In genomic region chr4:112153222-112153791, GRCh38 we compare ENCODE assay signal across 19 cellular contexts. TPM values are rescaled to one million over a fixed set of nuclear protein-coding genes. Genes with fewer than 3 reads are reported as not detected.
A peak's percentile ranks its signal among the peaks of the same experiment; 100 is the strongest.
DNase-seq lines count a peak whose midpoint lies in the region; ATAC-seq, FAIRE-seq and TF ChIP-seq lines count a peak whose summit lies in the region.
"Had no signal": no experiment of that assay in that cellular context is flagged by ENCODE, and none has a peak within 500 bp of the region (broad histone marks: within the 10 kb centered on the region; RNA-seq: fewer than 3 reads in every experiment).

No MANE protein-coding gene starts in this region.

- H3K9me3 ChIP-seq in CD8-positive, alpha-beta T cell (ENCODE audit: low read length), result no peaks in the 10 kb centered on the region
- H3K9me3 ChIP-seq in endothelial cell of umbilical vein (replicated peaks; ENCODE audit: control insufficient read depth, insufficient read depth, low read length), result no peaks in the 10 kb centered on the region
- H3K9me3 ChIP-seq in pancreas, result no peaks in the 10 kb centered on the region
- H3K9me3 ChIP-seq: A549, neutrophil, thoracic aorta had no signal

- CTCF ChIA-PET in CD8-positive, alpha-beta T cell (lab: Charles Lee), result no interaction called here
- CTCF ChIA-PET in endothelial cell of umbilical vein (lab: Charles Lee), result interaction anchor here (1.0 to 1.5 kb wide), 2 partner anchors 16 to 24 kb away, joined by 3 read pairs; no protein-coding TSS in a partner anchor

- H3K9me3 Mint-ChIP-seq in T-helper 2 cell treated with Interferon-gamma antibody and Interleukin-4, amounts not matched to agents 5 μg/mL and 100 μg/mL, for 36 hours, result no peaks in the 10 kb centered on the region
- H3K9me3 Mint-ChIP-seq in CD8-positive, alpha-beta T cell, result no peaks in the 10 kb centered on the region
- H3K9me3 Mint-ChIP-seq: H9 had no signal

- intact Hi-C loops in CD8-positive, alpha-beta T cell (cut with DNase I, micrococcal nuclease), result no loop called here
- intact Hi-C loops in endothelial cell of umbilical vein (cut with micrococcal nuclease), result loop anchor here (2.0 kb wide), 1 partner anchor 17 kb away; no protein-coding TSS in a partner anchor
- intact Hi-C loops in pancreas (cut with DNase I), result no loop called here

- H2AFZ ChIP-seq in endothelial cell of umbilical vein (ENCODE audit: low read depth, low read length), result no peak overlapping the region

- no peaks in the 10 kb centered on the region for H3K36me3 ChIP-seq in CD8-positive, alpha-beta T cell (ENCODE audit: insufficient read depth, low read length)
- H3K36me3 ChIP-seq in endothelial cell of umbilical vein (ENCODE audit: control insufficient read depth in 2 of 2, extremely low read depth in 1 of 2, insufficient read depth in 2 of 2, low read length in 2 of 2) (no peaks in the 10 kb centered on the region), pancreas (no peaks in the 10 kb centered on the region)
- H3K36me3 ChIP-seq: neutrophil, thoracic aorta had no signal

- H3K36me3 Mint-ChIP-seq in T-helper 2 cell treated with Interferon-gamma antibody and Interleukin-4, amounts not matched to agents 5 μg/mL and 100 μg/mL, for 36 hours (ENCODE audit: low read depth), result peaks cover 3% of the 10 kb centered on the region
- H3K36me3 Mint-ChIP-seq in CD8-positive, alpha-beta T cell, result no peaks in the 10 kb centered on the region

- peak overlapping the region; percentile 8 for H3K9ac ChIP-seq in endothelial cell of umbilical vein (replicated peaks; ENCODE audit: extremely low read depth, insufficient read depth, low read length)

- H3K4me1 Mint-ChIP-seq in T-helper 2 cell treated with Interferon-gamma antibody and Interleukin-4, amounts not matched to agents 5 μg/mL and 100 μg/mL, for 36 hours (ENCODE audit: low read depth), result peaks cover 21% of the 10 kb centered on the region
- peaks cover 35% of the 10 kb centered on the region for H3K4me1 Mint-ChIP-seq in CD8-positive, alpha-beta T cell (ENCODE audit: low read depth)

- no peak overlapping the region for H3K4me3 ChIP-seq in CD8-positive, alpha-beta T cell (ENCODE audit: low read depth, low read length)
- H3K4me3 ChIP-seq in endothelial cell of umbilical vein (replicated peaks in 1 of 3; ENCODE audit: insufficient read depth in 1 of 3, low read depth in 1 of 3, low read length in 3 of 3) (peak overlapping the region in 2 of 3 experiments; percentile 9 to 12), pancreas (no peak overlapping the region)
- H3K4me3 ChIP-seq: A549, thoracic aorta had no signal

- H3K27ac ChIP-seq in CD8-positive, alpha-beta T cell (ENCODE audit: low read depth, low read length), result no peak overlapping the region
- H3K27ac ChIP-seq in endothelial cell of umbilical vein (ENCODE audit: insufficient read depth, low read depth, low read length), result peak overlapping the region; percentile 1
- H3K27ac ChIP-seq in pancreas, result no peak overlapping the region
- H3K27ac ChIP-seq: A549, neutrophil, thoracic aorta had no signal

- FAIRE-seq in endothelial cell of umbilical vein (lab: Jason Lieb, UNC), result peak; percentile 61
- FAIRE-seq in pancreas (lab: Jason Lieb, UNC), result no peak
- FAIRE-seq: A549, bronchial epithelial cell had no signal

- peak overlapping the region; percentile 86 for H3K4me2 ChIP-seq in endothelial cell of umbilical vein (ENCODE audit: insufficient read depth, low read length)
- H3K4me2 ChIP-seq: A549 had no signal

- no TSS peak for BruUV-seq in endothelial cell of umbilical vein (replicated peaks; lab: Mats Ljungman, UMichigan)

- TF ChIP-seq POLR2A in endothelial cell of umbilical vein (IDR thresholded peaks at IDR 0.05; ENCODE audit: low read depth, low read length), result no peak

- peak overlapping the region; percentile 46 for H3K4me3 Mint-ChIP-seq in T-helper 2 cell treated with Interferon-gamma antibody and Interleukin-4, amounts not matched to agents 5 μg/mL and 100 μg/mL, for 36 hours
- H3K4me3 Mint-ChIP-seq in CD8-positive, alpha-beta T cell, result peak overlapping the region; percentile 33
- H3K4me3 Mint-ChIP-seq: H9 had no signal

- dilution Hi-C loops in endothelial cell of umbilical vein (cut with MboI; ENCODE audit: extremely low pct_ligation_motif_present, low sequenced_read_pairs), result no loop called here

- POLR2A ChIA-PET in CD8-positive, alpha-beta T cell (lab: Charles Lee), result no interaction called here
- POLR2A ChIA-PET in endothelial cell of umbilical vein (lab: Charles Lee), result no interaction called here

- H3K27me3 Mint-ChIP-seq in T-helper 2 cell treated with Interferon-gamma antibody and Interleukin-4, amounts not matched to agents 5 μg/mL and 100 μg/mL, for 36 hours (ENCODE audit: low read depth), result no peaks in the 10 kb centered on the region
- no peaks in the 10 kb centered on the region for H3K27me3 Mint-ChIP-seq in CD8-positive, alpha-beta T cell (ENCODE audit: low read depth)

- H3K79me2 ChIP-seq in endothelial cell of umbilical vein (ENCODE audit: control insufficient read depth, insufficient read depth, low read length), result peaks cover 88% of the 10 kb centered on the region

- peak overlapping the region; percentile 2 for H3K27ac Mint-ChIP-seq in T-helper 2 cell treated with Interferon-gamma antibody and Interleukin-4, amounts not matched to agents 5 μg/mL and 100 μg/mL, for 36 hours
- peak overlapping the region; percentile 7 for H3K27ac Mint-ChIP-seq in CD8-positive, alpha-beta T cell
- H3K27ac Mint-ChIP-seq: H9 had no signal

- ATAC-seq in CD8-positive, alpha-beta T cell, result no peak
- ATAC-seq in pancreas, result no peak
- ATAC-seq: A549 had no signal

- no peaks in the 10 kb centered on the region for H3K9me1 ChIP-seq in endothelial cell of umbilical vein (replicated peaks; ENCODE audit: control insufficient read depth, extremely low read depth, insufficient read depth, low read length)

- 78 to 81% methylated on average over 4 of the region's 4 CpGs for WGBS in pancreas, 2 donors

- peak; percentile 11 for DNase-seq in T-helper 2 cell treated with Interferon-gamma antibody and Interleukin-4, amounts not matched to agents 5 μg/mL and 100 μg/mL, for 36 hours (ENCODE audit: low spot score)
- no peak for DNase-seq in T-helper 2 cell
- DNase-seq in CD8-positive, alpha-beta T cell, result no peak
- DNase-seq in UCSD-AML1 (lab: John Stamatoyannopoulos, UW; ENCODE audit: unreplicated experiment), result peak; percentile 21
- peak; percentile 74 for DNase-seq in endothelial cell of umbilical vein (ENCODE audit: low read depth, low spot score)
- DNase-seq in NCI-H2107 treated with DMSO at 0.1 percent for 48 hours (lab: John Stamatoyannopoulos, UW; ENCODE audit: unreplicated experiment), result no peak
- no peak for DNase-seq in pancreas
- no peak for DNase-seq in activated CD8-positive, alpha-beta memory T cell treated with anti-CD3 and anti-CD28 coated beads for 24 hours
- DNase-seq: Calu3; effector CD4-positive, alpha-beta T cell; H9; IMR-90; NCI-H146; NCI-H524 treated with DMSO at 0.1 percent for 48 hours; RPMI8226 had no signal

- peaks cover 10% of the 10 kb centered on the region for H3K4me1 ChIP-seq in CD8-positive, alpha-beta T cell (ENCODE audit: insufficient read depth, low read length)
- H3K4me1 ChIP-seq in endothelial cell of umbilical vein (ENCODE audit: control insufficient read depth, extremely low read depth, insufficient read depth, low read length) (peaks cover 23% of the 10 kb centered on the region), pancreas (no peaks in the 10 kb centered on the region)
- H3K4me1 ChIP-seq: A549 had no signal

- no peaks in the 10 kb centered on the region for H3K27me3 ChIP-seq in CD8-positive, alpha-beta T cell (ENCODE audit: insufficient read depth, low read length)
- H3K27me3 ChIP-seq in endothelial cell of umbilical vein (ENCODE audit: control insufficient read depth in 2 of 2, insufficient read depth in 2 of 2, low read length in 2 of 2), result no peaks in the 10 kb centered on the region
- H3K27me3 ChIP-seq in pancreas, result no peaks in the 10 kb centered on the region
- H3K27me3 ChIP-seq: neutrophil had no signal

- no peak for TF ChIP-seq CTCF in CD8-positive, alpha-beta T cell (IDR thresholded peaks at IDR 0.05)
- TF ChIP-seq CTCF in endothelial cell of umbilical vein (IDR thresholded peaks at IDR 0.05; ENCODE audit: extremely low read depth in 1 of 2, insufficient read depth in 1 of 2, low read depth in 1 of 2, low read length in 2 of 2), result no peak
- TF ChIP-seq CTCF in pancreas (IDR thresholded peaks at IDR 0.05), result no peak

- H4K20me1 ChIP-seq in endothelial cell of umbilical vein (replicated peaks; ENCODE audit: control insufficient read depth, extremely low read depth, insufficient read depth, low read length), result peaks cover 8% of the 10 kb centered on the region

TF ChIP-seq in endothelial cell of umbilical vein, 7 proteins besides CTCF, POLR2A, EP300 and RAD21:
- peak; percentile 54 for TF ChIP-seq POLR2AphosphoS5 (IDR thresholded peaks at IDR 0.05; ENCODE audit: insufficient read depth, low read depth, low read length)
- TF ChIP-seq EZH2 (IDR thresholded peaks at IDR 0.05; ENCODE audit: borderline replicate concordance, low read depth, low read length, severe bottlenecking), result no peak
- TF ChIP-seq FOS (IDR thresholded peaks at IDR 0.05; ENCODE audit: borderline replicate concordance, insufficient read depth, low read length), result peak; percentile 53
- TF ChIP-seq JUN (IDR thresholded peaks at IDR 0.05; ENCODE audit: borderline replicate concordance, insufficient read depth, insufficient read length, low read depth), result no peak
- peak; percentile 99 for TF ChIP-seq GATA2 (IDR thresholded peaks at IDR 0.05; ENCODE audit: insufficient read depth, insufficient read length, low read depth, low read length)
- TF ChIP-seq MAX (IDR thresholded peaks at IDR 0.05; ENCODE audit: insufficient read depth, insufficient read length), result no peak
- no peak for TF ChIP-seq MYC (IDR thresholded peaks at IDR 0.05; ENCODE audit: low read depth, low read length)

RNA-seq across cellular contexts. Expression of gene FAM241A, which starts 8.1 kb away (rescaled TPM):
- under 1 TPM; 0.67 to 0.90 TPM for total RNA-seq in CD8-positive, alpha-beta T cell
- total RNA-seq in endothelial cell of umbilical vein (8.3 and 9.1 TPM in 2 replicates), pancreas (1 to 10 TPM in 1 of 6 donors, under 1 TPM in 5; 0.51 to 1.2 (median 0.76) TPM)
- polyA plus RNA-seq in endothelial cell of umbilical vein (2.1 and 3.2 TPM in 2 replicates), pancreas (1 to 10 TPM; 1.1 to 1.4 TPM)
- polyA plus RNA-seq in endothelial cell of umbilical vein (2011; cell fraction: cytosol; rRNA removed), result 4.4 and 4.6 TPM in 2 replicates
- polyA plus RNA-seq in endothelial cell of umbilical vein (2011; cell fraction: nucleus; rRNA removed), result 3.0 and 5.0 TPM in 2 replicates
- polyA plus RNA-seq in endothelial cell of umbilical vein (2012), result 3.7 and 6.7 TPM in 2 replicates
- polyA minus RNA-seq in endothelial cell of umbilical vein, result 2.7 and 3.7 TPM in 2 replicates
- polyA minus RNA-seq in endothelial cell of umbilical vein (2011; cell fraction: cytosol; rRNA and poly(A)+ RNA removed), result 1.1 TPM
- 5.9 and 8.6 TPM in 2 replicates for polyA minus RNA-seq in endothelial cell of umbilical vein (2011; cell fraction: nucleus; rRNA and poly(A)+ RNA removed)

Comparison
In these comparisons a context has a peak if more than half of its experiments do, and no peak if none do; other contexts are left out.
1. DNase-seq: peak in T-helper 2 cell treated with Interferon-gamma antibody and Interleukin-4, amounts not matched to agents 5 μg/mL and 100 μg/mL, for 36 hours (single experiment), UCSD-AML1 (single experiment) and endothelial cell of umbilical vein (single experiment); none in T-helper 2 cell (0 of 5), CD8-positive, alpha-beta T cell (0 of 7), NCI-H2107 treated with DMSO at 0.1 percent for 48 hours (single experiment), pancreas (0 of 6) and activated CD8-positive, alpha-beta memory T cell treated with anti-CD3 and anti-CD28 coated beads for 24 hours (single experiment).
2. H3K4me3 ChIP-seq: peak in endothelial cell of umbilical vein (2 of 3); none in CD8-positive, alpha-beta T cell (single experiment) and pancreas (0 of 4).